In genomic region chr5:81884871-81885270, GRCh38 we compare ENCODE assay signal across 20 cellular contexts.
DNase-seq lines count a peak whose midpoint lies in the region; ATAC-seq and TF ChIP-seq lines count a peak whose summit lies in the region.
"Had no signal": no experiment of that assay in that cellular context is flagged by ENCODE, and none has a peak within 500 bp of the region (broad histone marks: within the 10 kb centered on the region; RNA-seq: fewer than 3 reads in every experiment).

No MANE protein-coding gene starts in this region.

- no peak overlapping the region for H2AFZ ChIP-seq in HCT116 (ENCODE audit: low read depth, low read length, poor library complexity, severe bottlenecking)

- intact Hi-C loops in HCT116 (cut with micrococcal nuclease), result no loop called here
- intact Hi-C loops in heart right ventricle (cut with DNase I), result loop anchor here in 2 of 10 donors (10.0 kb wide), 1 partner anchor 460 kb away; no protein-coding TSS in a partner anchor
- intact Hi-C loops in MCF 10A (cut with micrococcal nuclease), result no loop called here
- intact Hi-C loops in left colon (cut with DNase I, micrococcal nuclease), result no loop called here

- 19 to 41% methylated on average over 3 of the region's 3 CpGs for WGBS in heart right ventricle, 2 donors

- H3K27ac ChIP-seq in HCT116 (ENCODE audit: low read depth, low read length) (no peak overlapping the region), heart right ventricle (no peak overlapping the region)
- H3K27ac ChIP-seq: BLaER1 treated with 17β-estradiol and CSF1 and Interleukin-3, amounts not matched to agents 10 nM and 100 nM; RWPE1; SK-N-MC had no signal

- H3K27ac Mint-ChIP-seq in MCF 10A (ENCODE audit: low read depth, unreplicated experiment), result no peak overlapping the region

- no peaks in the 10 kb centered on the region for H3K36me3 ChIP-seq in HCT116 (ENCODE audit: control insufficient read depth in 1 of 2, insufficient read depth in 2 of 2, low read length in 2 of 2)
- H3K36me3 ChIP-seq in heart right ventricle, result no peaks in the 10 kb centered on the region
- H3K36me3 ChIP-seq: BLaER1 treated with 17β-estradiol and CSF1 and Interleukin-3, amounts not matched to agents 10 nM and 100 nM had no signal

- BruUV-seq in HCT116 (replicated peaks; lab: Mats Ljungman, UMichigan), result no TSS peak
- BruUV-seq in MCF 10A (replicated peaks; lab: Mats Ljungman, UMichigan), result no TSS peak

- no peaks in the 10 kb centered on the region for H3K4me1 Mint-ChIP-seq in MCF 10A (ENCODE audit: insufficient read depth, unreplicated experiment)

- H3K4me3 Mint-ChIP-seq in MCF 10A (ENCODE audit: unreplicated experiment), result no peak overlapping the region

- no peaks in the 10 kb centered on the region for H3K36me3 Mint-ChIP-seq in MCF 10A (ENCODE audit: insufficient read depth, unreplicated experiment)

- no peak overlapping the region for H3K4me2 ChIP-seq in HCT116 (ENCODE audit: low read length)
- H3K4me2 ChIP-seq: BLaER1 treated with 17β-estradiol and CSF1 and Interleukin-3, amounts not matched to agents 10 nM and 100 nM had no signal

- H3K9me2 ChIP-seq in HCT116 (ENCODE audit: insufficient read depth), result no peaks in the 10 kb centered on the region

- CTCF ChIA-PET in HCT116 (lab: Charles Lee), result no interaction called here
- CTCF ChIA-PET in MCF 10A (lab: Yijun Ruan, JAX), result interaction anchor here (1.0 kb wide), 1 partner anchor 22 kb away, joined by 3 read pairs; no protein-coding TSS in a partner anchor

- H3K9me3 Mint-ChIP-seq in MCF 10A (ENCODE audit: unreplicated experiment), result no peaks in the 10 kb centered on the region

- TF ChIP-seq CTCF in HCT116 (IDR thresholded peaks at IDR 0.05 in 2 of 3, conservative IDR thresholded peaks at IDR 0.05 in 1 of 3; ENCODE audit: borderline replicate concordance in 1 of 3, insufficient read depth in 1 of 3, low read depth in 2 of 3, low read length in 2 of 3) (no peak), heart right ventricle (IDR thresholded peaks at IDR 0.05) (peak in 7 of 9 donors; percentile 6 to 55 (median 37)), MCF 10A (IDR thresholded peaks at IDR 0.05; ENCODE audit: unreplicated experiment) (no peak)

- no peaks in the 10 kb centered on the region for H4K20me1 ChIP-seq in HCT116 (ENCODE audit: insufficient read depth)
- H4K20me1 ChIP-seq: BLaER1 treated with 17β-estradiol and CSF1 and Interleukin-3, amounts not matched to agents 10 nM and 100 nM had no signal

- H3K9ac ChIP-seq in HCT116 (ENCODE audit: low read length), result no peak overlapping the region
- H3K9ac ChIP-seq: BLaER1 treated with 17β-estradiol and CSF1 and Interleukin-3, amounts not matched to agents 10 nM and 100 nM had no signal

- no peak for TF ChIP-seq POLR2A in HCT116 (IDR thresholded peaks at IDR 0.05; ENCODE audit: borderline replicate concordance, extremely low read depth, insufficient read depth, insufficient read length)

- H3K4me1 ChIP-seq in HCT116 (ENCODE audit: control insufficient read depth in 1 of 2, insufficient read depth in 2 of 2, low read length in 2 of 2) (no peaks in the 10 kb centered on the region), heart right ventricle (no peaks in the 10 kb centered on the region)
- H3K4me1 ChIP-seq: BLaER1 treated with 17β-estradiol and CSF1 and Interleukin-3, amounts not matched to agents 10 nM and 100 nM had no signal

- H3K27me3 Mint-ChIP-seq in MCF 10A (ENCODE audit: insufficient read depth, unreplicated experiment), result no peaks in the 10 kb centered on the region

- TF ChIP-seq RAD21 in HCT116 (IDR thresholded peaks at IDR 0.05; ENCODE audit: low read depth), result 0 out of 2 replicates have a peak, but pooled peaks have one; percentile 13

- POLR2A ChIA-PET in HCT116 (lab: Charles Lee) (no interaction called here), MCF 10A (lab: Yijun Ruan, JAX) (no interaction called here)

- no peaks in the 10 kb centered on the region for H3K9me3 ChIP-seq in HCT116 (ENCODE audit: control insufficient read depth in 1 of 2, insufficient read depth in 1 of 2, low read depth in 1 of 2, low read length in 2 of 2)
- no peaks in the 10 kb centered on the region for H3K9me3 ChIP-seq in heart right ventricle

- H3K27me3 ChIP-seq in HCT116 (ENCODE audit: insufficient read depth, low read length) (no peaks in the 10 kb centered on the region), heart right ventricle (no peaks in the 10 kb centered on the region)
- H3K27me3 ChIP-seq: BLaER1 treated with 17β-estradiol and CSF1 and Interleukin-3, amounts not matched to agents 10 nM and 100 nM had no signal

- no peaks in the 10 kb centered on the region for H3K79me2 ChIP-seq in HCT116 (ENCODE audit: insufficient read depth, low read length)

- ATAC-seq in HCT116 (no peak), heart right ventricle (peak in 5 of 8 donors; percentile 47 to 75 (median 70)), left colon (no peak)
- ATAC-seq: HepG2 had no signal

- H3K4me3 ChIP-seq in HCT116 (replicated peaks in 1 of 2; ENCODE audit: low read depth in 1 of 2, low read length in 2 of 2) (no peak overlapping the region), heart right ventricle (no peak overlapping the region)
- H3K4me3 ChIP-seq: BLaER1 treated with 17β-estradiol and CSF1 and Interleukin-3, amounts not matched to agents 10 nM and 100 nM; SK-N-MC had no signal

- no peak for DNase-seq in HCT116 (ENCODE audit: low read depth, low spot score)
- DNase-seq in cerebellum (ENCODE audit: low spot score), result peak; percentile 32
- DNase-seq in heart right ventricle, result peak in 1 of 2 donors; percentile 18
- DNase-seq in pons (ENCODE audit: low spot score), result peak; percentile 46
- DNase-seq in MCF 10A (ENCODE audit: unreplicated experiment), result no peak
- DNase-seq in DMS 273 treated with DMSO at 0.1 percent for 48 hours (lab: John Stamatoyannopoulos, UW), result no peak
- DNase-seq in left colon, result no peak
- DNase-seq: DMS153; EL; H7; Karpas-422; NCI-H146; NCI-H2227 treated with DMSO at 0.1 percent for 48 hours; NCI-H526; NK-92 treated with Interleukin-12 subunit alpha and Interleukin-12 subunit beta, amount 100 ng/mL, for 24 hours; OCI-M1 had no signal

- RAD21 ChIA-PET in HCT116 (lab: Charles Lee; ENCODE audit: low non-redundant PET in 1 of 2, low total read pairs in 2 of 2, uncharacterized antibody in 2 of 2, unreplicated experiment in 2 of 2), result no interaction called here

TF ChIP-seq in HCT116, 20 proteins besides CTCF, POLR2A, EP300 and RAD21:
- TF ChIP-seq SRF (IDR thresholded peaks at IDR 0.05; ENCODE audit: low read depth), result no peak
- TF ChIP-seq EZH2phosphoT487 (IDR thresholded peaks at IDR 0.05; ENCODE audit: borderline replicate concordance), result no peak
- TF ChIP-seq FOSL1 (IDR thresholded peaks at IDR 0.05; ENCODE audit: low read depth), result no peak

Comparison
In these comparisons a context has a peak if more than half of its experiments do, and no peak if none do; other contexts are left out.
1. ATAC-seq: peak in heart right ventricle (5 of 8); none in HCT116 (single experiment) and left colon (single experiment).
2. DNase-seq: peak in cerebellum (single experiment) and pons (single experiment); none in HCT116 (single experiment), MCF 10A (single experiment), DMS 273 treated with DMSO at 0.1 percent for 48 hours (single experiment) and left colon (0 of 2).
3. CTCF ChIP-seq: peak in heart right ventricle (7 of 9); none in HCT116 (0 of 3) and MCF 10A (single experiment).